In the genomic region with DNA sequence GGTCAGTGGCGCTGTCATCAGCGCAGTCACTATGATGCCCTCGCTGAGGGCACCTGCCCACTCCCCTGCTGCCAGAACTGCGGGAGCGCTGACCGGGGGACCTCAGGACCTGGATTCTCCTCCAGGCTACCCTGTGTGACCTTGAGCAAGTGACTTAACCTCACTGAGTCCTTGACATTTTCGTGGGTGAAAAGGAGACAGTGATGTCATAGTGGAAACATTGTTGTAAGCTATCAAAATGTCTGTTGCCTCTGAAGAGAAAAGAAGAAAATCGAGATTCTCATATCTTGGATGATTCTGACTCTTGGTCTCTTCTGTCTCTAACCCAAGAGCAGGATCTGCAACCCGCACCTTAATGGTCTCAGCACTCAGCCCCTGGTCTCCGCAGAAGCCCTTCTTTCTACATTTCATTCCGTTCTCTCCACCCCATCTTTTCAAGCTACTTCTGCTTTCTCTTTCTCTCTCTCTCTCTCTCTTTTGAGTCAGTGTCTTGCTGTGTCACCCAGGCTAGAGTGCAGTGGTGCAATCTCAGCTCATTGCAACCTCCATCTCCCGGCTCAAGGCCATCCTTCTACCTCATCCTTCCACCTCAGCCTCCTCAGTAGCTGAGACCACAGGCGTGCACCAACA, we compare ENCODE assay signal across 6 cellular contexts. TPM values are rescaled to one million over a fixed set of nuclear protein-coding genes. Genes with fewer than 3 reads are reported as not detected.
A peak's percentile ranks its signal among the peaks of the same experiment; 100 is the strongest.
DNase-seq lines count a peak whose midpoint lies in the region; FAIRE-seq and TF ChIP-seq lines count a peak whose summit lies in the region.

No MANE protein-coding gene starts in this region.

- TF ChIP-seq POLR2A in Peyer's patch (IDR thresholded peaks at IDR 0.05), result no peak
- no peak for TF ChIP-seq POLR2A in endothelial cell of umbilical vein (IDR thresholded peaks at IDR 0.05; ENCODE audit: low read depth, low read length)

- 39% methylated on average over 13 of the region's 13 CpGs for WGBS in smooth muscle cell (ENCODE audit: low lambda C conversion rate)

- POLR2A ChIA-PET in endothelial cell of umbilical vein (lab: Charles Lee), result interaction anchor here (0.6 to 1.3 kb wide), 2 partner anchors 10 to 24 kb away, joined by 3 to 5 read pairs; a partner anchor contains a TSS

- H3K9ac ChIP-seq in endothelial cell of umbilical vein (replicated peaks; ENCODE audit: extremely low read depth, insufficient read depth, low read length) (no peak overlapping the region), smooth muscle cell (ENCODE audit: low read depth) (peak overlapping the region; percentile 45)

- H3K27me3 ChIP-seq in Peyer's patch (no peaks in the 10 kb centered on the region), endothelial cell of umbilical vein (ENCODE audit: control insufficient read depth in 2 of 2, insufficient read depth in 2 of 2, low read length in 2 of 2) (peaks cover 18 to 19% of the 10 kb centered on the region in 2 experiments), smooth muscle cell (ENCODE audit: low read depth) (peaks cover 55% of the 10 kb centered on the region)

- H3K4me1 ChIP-seq in Peyer's patch (peaks cover 1 to 44% (median 18%) of the 10 kb centered on the region in 4 donors), endothelial cell of umbilical vein (ENCODE audit: control insufficient read depth, extremely low read depth, insufficient read depth, low read length) (peaks cover 29% of the 10 kb centered on the region), smooth muscle cell (ENCODE audit: low read depth) (peaks cover 17% of the 10 kb centered on the region)

- BruUV-seq in endothelial cell of umbilical vein (replicated peaks; lab: Mats Ljungman, UMichigan), result no TSS peak

- H3K79me2 ChIP-seq in endothelial cell of umbilical vein (ENCODE audit: control insufficient read depth, insufficient read depth, low read length) (no peaks in the 10 kb centered on the region), smooth muscle cell (ENCODE audit: low read depth) (no peaks in the 10 kb centered on the region)

- H3K4me3 ChIP-seq in Peyer's patch (peak overlapping the region; percentile 56 to 93 (median 87)), endothelial cell of umbilical vein (replicated peaks in 1 of 3; ENCODE audit: insufficient read depth in 1 of 3, low read depth in 1 of 3, low read length in 3 of 3) (peak overlapping the region in 2 of 3 experiments; percentile 32 to 53), smooth muscle cell (peak overlapping the region; percentile 57)

- H3K36me3 ChIP-seq in Peyer's patch (peaks cover 0 to 13% (median 0%) of the 10 kb centered on the region in 3 donors), endothelial cell of umbilical vein (ENCODE audit: control insufficient read depth in 2 of 2, extremely low read depth in 1 of 2, insufficient read depth in 2 of 2, low read length in 2 of 2) (no peaks in the 10 kb centered on the region), smooth muscle cell (ENCODE audit: low read depth) (no peaks in the 10 kb centered on the region)

- no peaks in the 10 kb centered on the region for H4K20me1 ChIP-seq in endothelial cell of umbilical vein (replicated peaks; ENCODE audit: control insufficient read depth, extremely low read depth, insufficient read depth, low read length)
- no peaks in the 10 kb centered on the region for H4K20me1 ChIP-seq in smooth muscle cell (ENCODE audit: low read depth)

- no peaks in the 10 kb centered on the region for H3K9me1 ChIP-seq in endothelial cell of umbilical vein (replicated peaks; ENCODE audit: control insufficient read depth, extremely low read depth, insufficient read depth, low read length)

- dilution Hi-C loops in endothelial cell of umbilical vein (cut with MboI; ENCODE audit: extremely low pct_ligation_motif_present, low sequenced_read_pairs), result no loop called here

- H3K4me2 ChIP-seq in endothelial cell of umbilical vein (ENCODE audit: insufficient read depth, low read length), result peak overlapping the region; percentile 78
- peak overlapping the region; percentile 92 for H3K4me2 ChIP-seq in smooth muscle cell

- TF ChIP-seq CTCF in Peyer's patch (IDR thresholded peaks at IDR 0.05), result no peak
- no peak for TF ChIP-seq CTCF in endothelial cell of umbilical vein (IDR thresholded peaks at IDR 0.05; ENCODE audit: extremely low read depth in 1 of 2, insufficient read depth in 1 of 2, low read depth in 1 of 2, low read length in 2 of 2)
- no peak for TF ChIP-seq CTCF in smooth muscle cell (IDR thresholded peaks at IDR 0.05; ENCODE audit: borderline replicate concordance, insufficient read depth, poor library complexity, severe bottlenecking)

- H3F3A ChIP-seq in smooth muscle cell (ENCODE audit: low read depth), result peaks cover 10% of the 10 kb centered on the region

- H3K9me3 ChIP-seq in Peyer's patch (no peaks in the 10 kb centered on the region), endothelial cell of umbilical vein (replicated peaks; ENCODE audit: control insufficient read depth, insufficient read depth, low read length) (no peaks in the 10 kb centered on the region), smooth muscle cell (replicated peaks; ENCODE audit: low read depth) (no peaks in the 10 kb centered on the region)

- intact Hi-C loops in endothelial cell of umbilical vein (cut with micrococcal nuclease), result no loop called here

- DNase-seq in activated effector memory CD4-positive, alpha-beta T cell treated with anti-CD3 and anti-CD28 coated beads, Interleukin-2, amount 50 U/mL, for 16 hours, result peak; percentile 73
- no peak for DNase-seq in activated effector memory CD4-positive, alpha-beta T cell treated with Interleukin-2 at 50 U/mL for 16 hours
- DNase-seq in Peyer's patch (peak in 1 of 3 donors; percentile 60), endothelial cell of umbilical vein (ENCODE audit: low read depth, low spot score) (no peak), smooth muscle cell (lab: John Stamatoyannopoulos, UW; ENCODE audit: unreplicated experiment) (no peak), midbrain (lab: John Stamatoyannopoulos, UW) (no peak)

- peak overlapping the region; percentile 92 for H2AFZ ChIP-seq in endothelial cell of umbilical vein (ENCODE audit: low read depth, low read length)
- peak overlapping the region; percentile 71 for H2AFZ ChIP-seq in smooth muscle cell (ENCODE audit: low read depth)

- CTCF ChIA-PET in endothelial cell of umbilical vein (lab: Charles Lee), result interaction anchor here (1.0 to 1.4 kb wide), 5 partner anchors 10 to 100 kb away, joined by 3 to 4 read pairs (median 3); a partner anchor contains a TSS

- FAIRE-seq in endothelial cell of umbilical vein (lab: Jason Lieb, UNC), result no peak

- H3K27ac ChIP-seq in Peyer's patch (peak overlapping the region; percentile 81 to 98 (median 91)), endothelial cell of umbilical vein (ENCODE audit: insufficient read depth, low read depth, low read length) (no peak overlapping the region), smooth muscle cell (ENCODE audit: low read depth) (peak overlapping the region; percentile 24)

RNA-seq across cellular contexts. Expression of a gene that starts 1.0 kb away (rescaled TPM):
- 100 to 1,000 TPM in 3 of 4 donors, 10 to 100 TPM in 1; 49.5 to 137 (median 129) TPM for total RNA-seq in Peyer's patch
- 10.7 and 16.5 TPM in 2 replicates for total RNA-seq in endothelial cell of umbilical vein
- polyA plus RNA-seq in endothelial cell of umbilical vein, result 24.8 and 29.4 TPM in 2 replicates
- polyA plus RNA-seq in endothelial cell of umbilical vein (2011; cell fraction: cytosol; rRNA removed), result 15.2 and 17.9 TPM in 2 replicates
- 20.2 and 22.9 TPM in 2 replicates for polyA plus RNA-seq in endothelial cell of umbilical vein (2011; cell fraction: nucleus; rRNA removed)
- 6.8 and 13.8 TPM in 2 replicates for polyA plus RNA-seq in endothelial cell of umbilical vein (2012)
- 10.0 and 10.5 TPM in 2 replicates for polyA minus RNA-seq in endothelial cell of umbilical vein
- polyA minus RNA-seq in endothelial cell of umbilical vein (2011; cell fraction: cytosol; rRNA and poly(A)+ RNA removed), result 31.2 TPM
- 1.6 and 3.9 TPM in 2 replicates for polyA minus RNA-seq in endothelial cell of umbilical vein (2011; cell fraction: nucleus; rRNA and poly(A)+ RNA removed)
- total RNA-seq in smooth muscle cell, result 44.0 and 53.2 TPM in 2 replicates
- polyA plus RNA-seq in smooth muscle cell, result 29.4 and 86.5 TPM in 2 replicates

RNA-seq across cellular contexts. Expression of a gene that starts 1.7 kb away (rescaled TPM):
- total RNA-seq in Peyer's patch, result not detected
- total RNA-seq in endothelial cell of umbilical vein, result not detected in 2 replicates
- not detected in 2 replicates for polyA plus RNA-seq in endothelial cell of umbilical vein
- not detected in 2 replicates for polyA plus RNA-seq in endothelial cell of umbilical vein (2011; cell fraction: cytosol; rRNA removed)
- polyA plus RNA-seq in endothelial cell of umbilical vein (2011; cell fraction: nucleus; rRNA removed), result not detected in 2 replicates
- polyA plus RNA-seq in endothelial cell of umbilical vein (2012), result not detected in 2 replicates
- not detected in 2 replicates for polyA minus RNA-seq in endothelial cell of umbilical vein
- not detected for polyA minus RNA-seq in endothelial cell of umbilical vein (2011; cell fraction: cytosol; rRNA and poly(A)+ RNA removed)
- not detected in 2 replicates for polyA minus RNA-seq in endothelial cell of umbilical vein (2011; cell fraction: nucleus; rRNA and poly(A)+ RNA removed)
- not detected in 2 replicates for total RNA-seq in smooth muscle cell
- polyA plus RNA-seq in smooth muscle cell, result not detected in 2 replicates

RNA-seq across cellular contexts. Expression of a gene that starts 9.4 kb away (rescaled TPM):
- total RNA-seq in Peyer's patch, result 10 to 100 TPM; 19.4 to 27.1 (median 24.3) TPM
- total RNA-seq in endothelial cell of umbilical vein, result 18.8 and 21.1 TPM in 2 replicates
- polyA plus RNA-seq in endothelial cell of umbilical vein, result 61.3 and 63.2 TPM in 2 replicates
- 40.9 and 45.9 TPM in 2 replicates for polyA plus RNA-seq in endothelial cell of umbilical vein (2011; cell fraction: cytosol; rRNA removed)
- polyA plus RNA-seq in endothelial cell of umbilical vein (2011; cell fraction: nucleus; rRNA removed), result 40.4 and 43.8 TPM in 2 replicates
- 21.1 and 32.4 TPM in 2 replicates for polyA plus RNA-seq in endothelial cell of umbilical vein (2012)
- polyA minus RNA-seq in endothelial cell of umbilical vein, result 37.4 and 43.2 TPM in 2 replicates
- 13.6 TPM for polyA minus RNA-seq in endothelial cell of umbilical vein (2011; cell fraction: cytosol; rRNA and poly(A)+ RNA removed)
- 27.8 and 28.3 TPM in 2 replicates for polyA minus RNA-seq in endothelial cell of umbilical vein (2011; cell fraction: nucleus; rRNA and poly(A)+ RNA removed)
- total RNA-seq in smooth muscle cell, result 15.2 and 17.8 TPM in 2 replicates
- 8.8 and 9.6 TPM in 2 replicates for polyA plus RNA-seq in smooth muscle cell

RNA-seq across cellular contexts. Expression of a gene that starts 9.5 kb away (rescaled TPM):
- 1 to 10 TPM in 3 of 4 donors, not detected in 1; 2.7 to 9.5 (median 7.0) TPM for total RNA-seq in Peyer's patch
- 9.2 and 9.5 TPM in 2 replicates for total RNA-seq in endothelial cell of umbilical vein
- polyA plus RNA-seq in endothelial cell of umbilical vein, result 11.9 and 13.6 TPM in 2 replicates
- 9.2 and 10.7 TPM in 2 replicates for polyA plus RNA-seq in endothelial cell of umbilical vein (2011; cell fraction: cytosol; rRNA removed)
- polyA plus RNA-seq in endothelial cell of umbilical vein (2011; cell fraction: nucleus; rRNA removed), result 15.2 and 18.4 TPM in 2 replicates
- 9.4 and 17.0 TPM in 2 replicates for polyA plus RNA-seq in endothelial cell of umbilical vein (2012)
- 17.0 and 21.3 TPM in 2 replicates for polyA minus RNA-seq in endothelial cell of umbilical vein
- polyA minus RNA-seq in endothelial cell of umbilical vein (2011; cell fraction: cytosol; rRNA and poly(A)+ RNA removed), result 3.9 TPM
- 6.2 and 7.7 TPM in 2 replicates for polyA minus RNA-seq in endothelial cell of umbilical vein (2011; cell fraction: nucleus; rRNA and poly(A)+ RNA removed)
- 4.2 and 26.4 TPM in 2 replicates for total RNA-seq in smooth muscle cell
- polyA plus RNA-seq in smooth muscle cell, result 2.8 and 4.1 TPM in 2 replicates

RNA-seq across cellular contexts. Expression of a gene that starts 24.5 kb away (rescaled TPM):
- 10 to 100 TPM; 34.7 to 69.4 (median 58.3) TPM for total RNA-seq in Peyer's patch
- total RNA-seq in endothelial cell of umbilical vein, result 27.3 and 30.4 TPM in 2 replicates
- polyA plus RNA-seq in endothelial cell of umbilical vein, result 30.6 and 35.0 TPM in 2 replicates
- polyA plus RNA-seq in endothelial cell of umbilical vein (2011; cell fraction: cytosol; rRNA removed), result 21.8 and 24.9 TPM in 2 replicates
- 52.8 and 54.2 TPM in 2 replicates for polyA plus RNA-seq in endothelial cell of umbilical vein (2011; cell fraction: nucleus; rRNA removed)
- polyA plus RNA-seq in endothelial cell of umbilical vein (2012), result 18.1 and 27.5 TPM in 2 replicates
- polyA minus RNA-seq in endothelial cell of umbilical vein, result 35.9 and 38.8 TPM in 2 replicates
- polyA minus RNA-seq in endothelial cell of umbilical vein (2011; cell fraction: cytosol; rRNA and poly(A)+ RNA removed), result 9.8 TPM
- 19.6 and 21.6 TPM in 2 replicates for polyA minus RNA-seq in endothelial cell of umbilical vein (2011; cell fraction: nucleus; rRNA and poly(A)+ RNA removed)
- total RNA-seq in smooth muscle cell, result 37.2 and 52.4 TPM in 2 replicates
- polyA plus RNA-seq in smooth muscle cell, result 14.3 and 24.2 TPM in 2 replicates
